ENCODE assay signal across 20 cellular contexts in the genomic region with DNA sequence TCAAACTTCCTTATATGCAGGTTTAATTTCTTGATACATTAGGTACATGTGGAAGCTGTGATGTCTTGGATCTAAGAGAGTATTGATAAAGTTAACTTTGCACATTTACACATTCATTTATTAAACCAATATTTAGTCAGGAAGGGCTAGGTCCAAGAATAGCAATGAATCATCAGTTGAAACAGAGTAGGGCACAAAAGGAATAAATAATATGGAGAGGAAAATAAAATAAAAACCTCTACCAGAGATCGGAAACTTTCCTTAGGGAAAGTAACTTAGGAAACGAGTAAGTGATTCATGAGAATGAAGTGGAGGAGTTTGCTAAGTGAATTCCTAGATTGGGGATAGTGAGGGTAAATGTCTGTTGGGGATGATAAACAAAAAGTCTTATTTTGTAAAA.
DNase-seq lines count a peak whose midpoint lies in the region; ATAC-seq, FAIRE-seq and TF ChIP-seq lines count a peak whose summit lies in the region.
"Had no signal": no experiment of that assay in that cellular context is flagged by ENCODE, and none has a peak within 500 bp of the region (broad histone marks: within the 10 kb centered on the region; RNA-seq: fewer than 3 reads in every experiment).

No MANE protein-coding gene starts in this region.

- H3K4me1 ChIP-seq in astrocyte (ENCODE audit: insufficient read depth, low read length) (peaks cover 16% of the 10 kb centered on the region), neural progenitor cell (peaks cover 24% of the 10 kb centered on the region)

- DNase-seq in astrocyte (ENCODE audit: low read depth) (peak; percentile 40), brain microvascular endothelial cell (no peak), epithelial cell of esophagus (ENCODE audit: low read depth) (peak; percentile 37), neural progenitor cell (ENCODE audit: low spot score) (no peak), GM12892 (ENCODE audit: insufficient read length) (no peak), KG1 (lab: John Stamatoyannopoulos, UW) (no peak), islet precursor cell (no peak)
- DNase-seq: C1 segment of cervical spinal cord; CD4-positive, alpha-beta T cell; DMS153; DMS79 treated with DMSO at 0.1 percent for 48 hours; EL; GOT3 had no signal

- no peak overlapping the region for H3K4me3 Mint-ChIP-seq in astrocyte (ENCODE audit: unreplicated experiment)
- no peak overlapping the region for H3K4me3 Mint-ChIP-seq in neural progenitor cell
- H3K4me3 Mint-ChIP-seq: B cell; CD4-positive, alpha-beta T cell had no signal

- no peaks in the 10 kb centered on the region for H3K9me3 Mint-ChIP-seq in astrocyte (ENCODE audit: unreplicated experiment)
- peaks cover 2% of the 10 kb centered on the region for H3K9me3 Mint-ChIP-seq in neural progenitor cell
- H3K9me3 Mint-ChIP-seq: CD4-positive, alpha-beta T cell had no signal

- H3K36me3 ChIP-seq in astrocyte (ENCODE audit: insufficient read depth, low read length) (no peaks in the 10 kb centered on the region), brain microvascular endothelial cell (replicated peaks) (no peaks in the 10 kb centered on the region), neural progenitor cell (no peaks in the 10 kb centered on the region)
- H3K36me3 ChIP-seq: HAP-1 had no signal

- H2AFZ ChIP-seq in astrocyte (ENCODE audit: low read depth, low read length) (no peak overlapping the region), neural progenitor cell (replicated peaks) (peak overlapping the region; percentile 91)

- H3K27ac ChIP-seq in astrocyte (ENCODE audit: low read depth, low read length): peak overlapping the region; percentile 55
- H3K27ac ChIP-seq in brain microvascular endothelial cell: peak overlapping the region; percentile 82
- H3K27ac ChIP-seq in neural progenitor cell: no peak overlapping the region

- H3K27me3 Mint-ChIP-seq in astrocyte (ENCODE audit: low read depth, unreplicated experiment) (no peaks in the 10 kb centered on the region), neural progenitor cell (ENCODE audit: insufficient read depth, low read depth) (peaks cover 3% of the 10 kb centered on the region)
- H3K27me3 Mint-ChIP-seq: B cell; CD4-positive, alpha-beta T cell had no signal

- H3K4me2 ChIP-seq in astrocyte (ENCODE audit: low read length) (no peak overlapping the region), neural progenitor cell (no peak overlapping the region)

- FAIRE-seq in astrocyte (lab: Jason Lieb, UNC) (no peak), GM12892 (lab: Jason Lieb, UNC) (no peak)
- FAIRE-seq: A204.1, G401.6, GM12891, GM19239 had no signal

- peaks cover 14% of the 10 kb centered on the region for H3F3A ChIP-seq in neural progenitor cell (ENCODE audit: low read depth)

- in situ Hi-C loops in brain microvascular endothelial cell (cut with HindIII; ENCODE audit: low pct_ligation_motif_present, low sequenced_read_pairs): no loop called here

- H3K4me3 ChIP-seq in astrocyte (ENCODE audit: insufficient read depth, low read depth, low read length) (no peak overlapping the region), brain microvascular endothelial cell (ENCODE audit: low read depth, low read length) (no peak overlapping the region), epithelial cell of esophagus (ENCODE audit: low read length) (no peak overlapping the region), neural progenitor cell (no peak overlapping the region)
- H3K4me3 ChIP-seq: HAP-1 had no signal

- no peaks in the 10 kb centered on the region for H3K27me3 ChIP-seq in astrocyte (ENCODE audit: insufficient read depth, low read length)
- H3K27me3 ChIP-seq in brain microvascular endothelial cell (replicated peaks): no peaks in the 10 kb centered on the region
- H3K27me3 ChIP-seq in neural progenitor cell: no peaks in the 10 kb centered on the region

- no peak for ATAC-seq in HG03159 (IDR thresholded peaks at IDR 0.05; ENCODE audit: unreplicated experiment)

- H3K9me3 ChIP-seq in astrocyte (ENCODE audit: insufficient read depth, low read depth, low read length): no peaks in the 10 kb centered on the region
- no peaks in the 10 kb centered on the region for H3K9me3 ChIP-seq in neural progenitor cell (ENCODE audit: low read depth)
- H3K9me3 ChIP-seq: HAP-1 had no signal

- no peaks in the 10 kb centered on the region for H3K79me2 ChIP-seq in astrocyte (ENCODE audit: insufficient read depth, low read length)
- H3K79me2 ChIP-seq in neural progenitor cell (ENCODE audit: low read depth): no peaks in the 10 kb centered on the region

- no peak overlapping the region for H3K27ac Mint-ChIP-seq in astrocyte (ENCODE audit: unreplicated experiment)
- H3K27ac Mint-ChIP-seq in neural progenitor cell: no peak overlapping the region
- H3K27ac Mint-ChIP-seq: B cell; CD4-positive, alpha-beta T cell had no signal

- no peak overlapping the region for H3K9ac ChIP-seq in astrocyte (ENCODE audit: low read length)
- H3K9ac ChIP-seq in neural progenitor cell: no peak overlapping the region

- no peaks in the 10 kb centered on the region for H3K36me3 Mint-ChIP-seq in astrocyte (ENCODE audit: low read depth, unreplicated experiment)
- no peaks in the 10 kb centered on the region for H3K36me3 Mint-ChIP-seq in neural progenitor cell

- TF ChIP-seq POLR2A in GM12892 (IDR thresholded peaks at IDR 0.05; ENCODE audit: low read depth, low read length): no peak

- no peaks in the 10 kb centered on the region for H4K20me1 ChIP-seq in astrocyte (ENCODE audit: insufficient read depth, low read length)
- H4K20me1 ChIP-seq in neural progenitor cell (ENCODE audit: low read depth): no peaks in the 10 kb centered on the region

- no peak for TF ChIP-seq CTCF in astrocyte (IDR thresholded peaks at IDR 0.05; ENCODE audit: insufficient read depth, low read depth, low read length)
- no peak for TF ChIP-seq CTCF in brain microvascular endothelial cell (IDR thresholded peaks at IDR 0.05; ENCODE audit: low read depth, low read length, missing control alignments)
- TF ChIP-seq CTCF in epithelial cell of esophagus (IDR thresholded peaks at IDR 0.05; ENCODE audit: insufficient read depth, low read depth, low read length, missing control alignments): no peak
- TF ChIP-seq CTCF in neural progenitor cell (IDR thresholded peaks at IDR 0.05): no peak

- H3K4me1 Mint-ChIP-seq in astrocyte (ENCODE audit: low read depth, unreplicated experiment) (peaks cover 25% of the 10 kb centered on the region), neural progenitor cell (peaks cover 7% of the 10 kb centered on the region)
- H3K4me1 Mint-ChIP-seq: B cell had no signal

Comparison
In these comparisons a context has a peak if more than half of its experiments do, and no peak if none do; other contexts are left out.
1. DNase-seq: peak in astrocyte (single experiment) and epithelial cell of esophagus (single experiment); none in brain microvascular endothelial cell (single experiment), neural progenitor cell (single experiment), GM12892 (single experiment), KG1 (single experiment) and islet precursor cell (single experiment).